In the genomic region with DNA sequence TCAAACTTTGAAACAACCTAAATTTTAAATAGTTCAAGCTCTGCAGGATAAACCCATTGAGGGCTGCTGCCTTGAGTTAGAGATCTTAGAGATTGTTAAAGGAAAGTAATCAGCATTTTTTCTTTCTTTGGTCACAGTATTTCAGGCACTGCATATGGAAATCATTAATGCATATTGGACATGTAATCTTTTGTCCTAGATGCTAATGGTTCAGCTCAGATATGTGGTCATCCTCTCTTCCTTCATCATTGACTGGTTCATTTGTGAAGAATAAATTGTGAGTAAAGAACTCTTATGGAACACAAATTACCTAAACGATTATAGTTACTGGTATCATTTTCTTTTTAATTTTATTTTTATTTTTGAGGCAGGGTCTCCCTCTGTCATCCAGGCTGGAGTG, we compare ENCODE assay signal across 5 cellular contexts.
"Had no signal": no experiment of that assay in that cellular context is flagged by ENCODE, and none has a peak within 500 bp of the region (broad histone marks: within the 10 kb centered on the region; RNA-seq: fewer than 3 reads in every experiment).

No MANE protein-coding gene starts in this region.

- H3K4me3 ChIP-seq: K562 had no signal

- ATAC-seq: HepG2, K562 had no signal

- DNase-seq: IMR-90, KBM-7 had no signal

- H3K27ac ChIP-seq: HL-60 had no signal
